ENCODE assay signal across 9 cellular contexts in the genomic region with DNA sequence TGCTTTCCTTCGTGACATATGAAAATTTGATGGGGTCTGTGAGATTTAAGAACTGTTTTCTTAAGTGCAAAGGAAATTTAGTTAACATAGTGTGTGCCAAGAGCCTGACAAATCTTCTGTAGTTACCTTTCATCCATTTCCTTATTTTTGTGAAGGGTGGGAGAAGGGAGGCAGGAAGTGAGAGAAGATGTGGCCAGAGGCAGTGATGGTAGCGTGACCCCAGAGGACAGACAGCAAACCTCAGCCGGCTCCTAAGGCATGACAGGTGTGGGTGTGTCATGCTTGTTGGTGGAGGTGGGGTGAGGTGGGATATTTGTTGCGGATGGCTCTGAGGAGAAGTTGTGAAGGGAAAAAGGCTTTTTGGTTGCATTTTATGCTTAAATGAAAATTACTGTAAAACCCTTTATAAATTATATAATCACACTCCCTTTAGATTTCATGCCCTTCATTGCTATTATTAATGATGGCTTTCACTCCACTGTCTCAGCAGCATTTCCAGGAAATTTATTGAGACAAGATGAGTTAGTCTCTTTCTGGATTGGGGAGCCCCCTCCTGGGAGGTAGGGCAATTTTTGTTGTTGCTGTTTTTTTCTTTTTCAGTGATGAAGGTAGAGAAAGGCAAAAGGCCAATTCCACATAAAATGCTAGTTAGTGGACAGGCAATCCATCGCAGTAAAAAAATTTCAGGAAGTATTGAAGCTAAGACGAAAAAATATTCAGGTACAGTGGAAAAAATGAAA.
DNase-seq lines count a peak whose midpoint lies in the region; ATAC-seq, FAIRE-seq and TF ChIP-seq lines count a peak whose summit lies in the region.
"Had no signal": no experiment of that assay in that cellular context is flagged by ENCODE, and none has a peak within 500 bp of the region (broad histone marks: within the 10 kb centered on the region; RNA-seq: fewer than 3 reads in every experiment).

No MANE protein-coding gene starts in this region.

- BruUV-seq in HepG2 (replicated peaks; lab: Mats Ljungman, UMichigan): no TSS peak

- no peak overlapping the region for H3K4me3 Mint-ChIP-seq in activated T-helper 1 cell treated with anti-CD3 and anti-CD28 coated beads, Interleukin-12 subunit alpha, Interleukin-12 subunit beta, Interleukin-2, Interleukin-4 antibody, amounts not matched to agents 30 ng/mL and 10 ng/mL and 1 ng/mL, durations not matched to agents 14 hours and 24 hours and 36 hours

- FAIRE-seq in HepG2 (lab: Jason Lieb, UNC) (no peak), RCC 7860 (lab: Jason Lieb, UNC) (no peak)

- H3K36me3 ChIP-seq in HepG2 (replicated peaks in 1 of 2; ENCODE audit: control insufficient read depth in 1 of 2, insufficient read depth in 2 of 2, low read length in 2 of 2) (no peaks in the 10 kb centered on the region), right lobe of liver (no peaks in the 10 kb centered on the region)

- H3K9me3 ChIP-seq in HepG2 (ENCODE audit: low read length) (no peaks in the 10 kb centered on the region), right lobe of liver (no peaks in the 10 kb centered on the region)

- TF ChIP-seq RAD21 in HepG2 (CRISPR knock-in tag; IDR thresholded peaks at IDR 0.05): no peak

- in situ Hi-C loops in HepG2 (cut with HindIII; ENCODE audit: extremely low pct_ligation_motif_present, low pct_unique_long_range_greater_than_20kb): no loop called here

- H3K27me3 ChIP-seq in HepG2 (ENCODE audit: control insufficient read depth in 1 of 2, insufficient read depth in 2 of 2, low read length in 2 of 2) (no peaks in the 10 kb centered on the region; a peak in 2 of 5 replicates), right lobe of liver (no peaks in the 10 kb centered on the region)

- no peak overlapping the region for H3K27ac ChIP-seq in HepG2 (ENCODE audit: extremely low read length, insufficient read depth, low read length)
- no peak overlapping the region for H3K27ac ChIP-seq in right lobe of liver
- H3K27ac ChIP-seq: KMS-11 had no signal

- H3K79me2 ChIP-seq in HepG2 (ENCODE audit: insufficient read depth, low read length): no peaks in the 10 kb centered on the region

- DNase-seq in HepG2 (ENCODE audit: low spot score) (peak; percentile 3), right lobe of liver (no peak), NCI-H69 (lab: John Stamatoyannopoulos, UW) (peak; percentile 31), fibroblast of gingiva (ENCODE audit: low read depth) (peak; percentile 21), RCC 7860 (ENCODE audit: low spot score) (no peak), Right ventricle myocardium superior (no peak)
- no peak for DNase-seq in activated T-helper 1 cell treated with anti-CD3 and anti-CD28 coated beads, Interleukin-12 subunit alpha, Interleukin-12 subunit beta, Interleukin-2, Interleukin-4 antibody, amounts not matched to agents 30 ng/mL and 10 ng/mL and 1 ng/mL, durations not matched to agents 14 hours and 24 hours and 36 hours (ENCODE audit: low spot score)

- ATAC-seq in HepG2 (no peak), right lobe of liver (no peak), GM21528 (IDR thresholded peaks at IDR 0.05; ENCODE audit: low FRiP score, unreplicated experiment) (no peak), Right ventricle myocardium superior (ENCODE audit: poor library complexity) (no peak)

- peaks cover 11% of the 10 kb centered on the region for H3K4me1 Mint-ChIP-seq in activated T-helper 1 cell treated with anti-CD3 and anti-CD28 coated beads, Interleukin-12 subunit alpha, Interleukin-12 subunit beta, Interleukin-2, Interleukin-4 antibody, amounts not matched to agents 30 ng/mL and 10 ng/mL and 1 ng/mL, durations not matched to agents 14 hours and 24 hours and 36 hours (ENCODE audit: low read depth)

- H2AFZ ChIP-seq in HepG2 (ENCODE audit: low read length): no peak overlapping the region

- intact Hi-C loops in HepG2 (cut with micrococcal nuclease; ENCODE audit: unreplicated experiment) (no loop called here), right lobe of liver (cut with DNase I) (no loop called here), Right ventricle myocardium superior (cut with DNase I) (no loop called here)
- intact Hi-C loops in activated T-helper 1 cell treated with anti-CD3 and anti-CD28 coated beads, Interleukin-12 subunit alpha, Interleukin-12 subunit beta, Interleukin-2, Interleukin-4 antibody, amounts not matched to agents 30 ng/mL and 10 ng/mL and 1 ng/mL, durations not matched to agents 14 hours and 24 hours and 36 hours (cut with micrococcal nuclease): no loop called here

- H4K20me1 ChIP-seq in HepG2 (ENCODE audit: insufficient read depth, low read length): no peaks in the 10 kb centered on the region

- no peak overlapping the region for H3K9ac ChIP-seq in HepG2 (ENCODE audit: insufficient read depth, low read depth, low read length)
- H3K9ac ChIP-seq: KMS-11 had no signal

- H3K27ac Mint-ChIP-seq in activated T-helper 1 cell treated with anti-CD3 and anti-CD28 coated beads, Interleukin-12 subunit alpha, Interleukin-12 subunit beta, Interleukin-2, Interleukin-4 antibody, amounts not matched to agents 30 ng/mL and 10 ng/mL and 1 ng/mL, durations not matched to agents 14 hours and 24 hours and 36 hours: no peak overlapping the region

- no peaks in the 10 kb centered on the region for H3K4me1 ChIP-seq in HepG2 (ENCODE audit: insufficient read depth, low read length)
- no peaks in the 10 kb centered on the region for H3K4me1 ChIP-seq in right lobe of liver

- TF ChIP-seq POLR2A in HepG2 (IDR thresholded peaks at IDR 0.05; ENCODE audit: insufficient read depth in 1 of 2, low read depth in 2 of 2, low read length in 2 of 2): no peak
- no peak for TF ChIP-seq POLR2A in right lobe of liver (IDR thresholded peaks at IDR 0.05)

- H3K4me2 ChIP-seq in HepG2 (ENCODE audit: low read depth, low read length): no peak overlapping the region
- H3K4me2 ChIP-seq: KMS-11 had no signal

- no peaks in the 10 kb centered on the region for H3K9me3 Mint-ChIP-seq in activated T-helper 1 cell treated with anti-CD3 and anti-CD28 coated beads, Interleukin-12 subunit alpha, Interleukin-12 subunit beta, Interleukin-2, Interleukin-4 antibody, amounts not matched to agents 30 ng/mL and 10 ng/mL and 1 ng/mL, durations not matched to agents 14 hours and 24 hours and 36 hours

- CTCF ChIA-PET in HepG2 (lab: Yijun Ruan, JAX; ENCODE audit: low intra/inter-chr PET ratio, low total read pairs): no interaction called here

- WGBS in HepG2 (ENCODE audit: low lambda C conversion rate): 25% methylated on average over 6 of the region's 6 CpGs
- 57% methylated on average over 6 of the region's 6 CpGs for WGBS in right lobe of liver (ENCODE audit: insufficient coverage, low coverage, low lambda C conversion rate, missing lambda C conversion rate)

- H3K4me3 ChIP-seq in HepG2 (replicated peaks in 1 of 3; ENCODE audit: insufficient read depth in 1 of 3, low read depth in 2 of 3, low read length in 3 of 3): no peak overlapping the region
- H3K4me3 ChIP-seq in right lobe of liver: no peak overlapping the region

- peaks cover 33% of the 10 kb centered on the region for H3K27me3 Mint-ChIP-seq in activated T-helper 1 cell treated with anti-CD3 and anti-CD28 coated beads, Interleukin-12 subunit alpha, Interleukin-12 subunit beta, Interleukin-2, Interleukin-4 antibody, amounts not matched to agents 30 ng/mL and 10 ng/mL and 1 ng/mL, durations not matched to agents 14 hours and 24 hours and 36 hours (ENCODE audit: insufficient read depth)

- POLR2A ChIA-PET in HepG2 (lab: Yijun Ruan, JAX): no interaction called here

- H3K36me3 Mint-ChIP-seq in activated T-helper 1 cell treated with anti-CD3 and anti-CD28 coated beads, Interleukin-12 subunit alpha, Interleukin-12 subunit beta, Interleukin-2, Interleukin-4 antibody, amounts not matched to agents 30 ng/mL and 10 ng/mL and 1 ng/mL, durations not matched to agents 14 hours and 24 hours and 36 hours (ENCODE audit: low read depth): no peaks in the 10 kb centered on the region

- TF ChIP-seq EP300 in HepG2 (IDR thresholded peaks at IDR 0.05; ENCODE audit: low read depth in 2 of 2, low read length in 2 of 2): no peak
- TF ChIP-seq EP300 in HepG2 (CRISPR knock-in tag; IDR thresholded peaks at IDR 0.05; ENCODE audit: borderline replicate concordance): no peak

- TF ChIP-seq CTCF in HepG2 (CRISPR knock-in tag; IDR thresholded peaks at IDR 0.05) (peak; percentile 19; the same call in 1 of the 2 replicates), right lobe of liver (IDR thresholded peaks at IDR 0.05) (no peak)

TF ChIP-seq in HepG2, 621 proteins besides CTCF, POLR2A, EP300 and RAD21:
- TF ChIP-seq STAG1 (CRISPR knock-in tag; IDR thresholded peaks at IDR 0.05) (peak; percentile 32), ISX (CRISPR knock-in tag; conservative IDR thresholded peaks at IDR 0.05) (no peak), MTF2 (CRISPR knock-in tag; IDR thresholded peaks at IDR 0.05; ENCODE audit: borderline replicate concordance) (no peak), ZNF761 (CRISPR knock-in tag; conservative IDR thresholded peaks at IDR 0.05) (no peak), ATF7-NPFF (CRISPR knock-in tag; IDR thresholded peaks at IDR 0.05; ENCODE audit: low read depth) (no peak), RBFOX2 (IDR thresholded peaks at IDR 0.05; ENCODE audit: low read depth, low read length) (no peak)

Comparison
In these comparisons a context has a peak if more than half of its experiments do, and no peak if none do; other contexts are left out.
1. DNase-seq: peak in HepG2 (single experiment), NCI-H69 (single experiment) and fibroblast of gingiva (single experiment); none in right lobe of liver (0 of 3), RCC 7860 (single experiment), Right ventricle myocardium superior (single experiment) and activated T-helper 1 cell treated with anti-CD3 and anti-CD28 coated beads, Interleukin-12 subunit alpha, Interleukin-12 subunit beta, Interleukin-2, Interleukin-4 antibody, amounts not matched to agents 30 ng/mL and 10 ng/mL and 1 ng/mL, durations not matched to agents 14 hours and 24 hours and 36 hours (single experiment).